23 cellular contexts compared by ENCODE assay signal in genomic region chr5:171641891-171642290, GRCh38.
DNase-seq lines count a peak whose midpoint lies in the region; FAIRE-seq and TF ChIP-seq lines count a peak whose summit lies in the region.
"Had no signal": no experiment of that assay in that cellular context is flagged by ENCODE, and none has a peak within 500 bp of the region (broad histone marks: within the 10 kb centered on the region; RNA-seq: fewer than 3 reads in every experiment).

No MANE protein-coding gene starts in this region.

- H3K36me3 Mint-ChIP-seq in astrocyte (ENCODE audit: low read depth, unreplicated experiment) (no peaks in the 10 kb centered on the region), chondrocyte (ENCODE audit: low read depth) (no peaks in the 10 kb centered on the region)
- H3K36me3 Mint-ChIP-seq in CD8-positive, alpha-beta memory T cell, result no peaks in the 10 kb centered on the region
- H3K36me3 Mint-ChIP-seq: CD14-positive monocyte; CD4-positive, alpha-beta memory T cell; CD4-positive, CD25-positive, alpha-beta regulatory T cell had no signal

- CTCF ChIA-PET in HEK293 (lab: Yijun Ruan, JAX) (interaction anchor here (0.7 kb wide), 2 partner anchors 300 to 1442 kb away, joined by 3 to 4 read pairs; no protein-coding TSS in a partner anchor), H1 (lab: Charles Lee; ENCODE audit: partially characterized antibody) (interaction anchor here (1.8 to 3.5 kb wide), 2 partner anchors 11 to 39 kb away, joined by 4 to 23 read pairs; no protein-coding TSS in a partner anchor)
- CTCF ChIA-PET in CD8-positive, alpha-beta memory T cell (lab: Charles Lee), result no interaction called here

- H3K18ac ChIP-seq in H1 (ENCODE audit: extremely low read depth, low read length), result no peak overlapping the region

- no peak overlapping the region for H3K56ac ChIP-seq in H1 (replicated peaks; ENCODE audit: insufficient read length, low read depth, low read length)

- H3K4me2 ChIP-seq in astrocyte (ENCODE audit: low read length), result no peak overlapping the region
- H3K4me2 ChIP-seq in H1 (ENCODE audit: insufficient read depth in 1 of 2, low read depth in 2 of 2, low read length in 2 of 2), result no peak overlapping the region
- H3K4me2 ChIP-seq: BLaER1 had no signal

- no peaks in the 10 kb centered on the region for H3K79me2 ChIP-seq in astrocyte (ENCODE audit: insufficient read depth, low read length)
- no peaks in the 10 kb centered on the region for H3K79me2 ChIP-seq in H1 (ENCODE audit: control insufficient read depth in 1 of 2, insufficient read depth in 2 of 2, low read length in 2 of 2)

- H3K4me1 Mint-ChIP-seq in astrocyte (ENCODE audit: low read depth, unreplicated experiment) (peaks cover 26% of the 10 kb centered on the region), chondrocyte (ENCODE audit: low read depth) (peaks cover 48% of the 10 kb centered on the region)
- no peaks in the 10 kb centered on the region for H3K4me1 Mint-ChIP-seq in CD8-positive, alpha-beta memory T cell
- H3K4me1 Mint-ChIP-seq: CD4-positive, alpha-beta memory T cell; CD4-positive, CD25-positive, alpha-beta regulatory T cell had no signal

- no peak overlapping the region for H4K5ac ChIP-seq in H1 (ENCODE audit: insufficient read length, low read depth, low read length)

- no peak overlapping the region for H3K14ac ChIP-seq in H1 (ENCODE audit: insufficient read length)

- no peaks in the 10 kb centered on the region for H3K9me3 ChIP-seq in HEK293 (ENCODE audit: control insufficient read depth, insufficient read depth, low read depth, low read length)
- no peaks in the 10 kb centered on the region for H3K9me3 ChIP-seq in astrocyte (ENCODE audit: insufficient read depth, low read depth, low read length)
- no peaks in the 10 kb centered on the region for H3K9me3 ChIP-seq in H1 (ENCODE audit: insufficient read depth in 2 of 2, low read depth in 1 of 2, low read length in 1 of 2)
- H3K9me3 ChIP-seq in CD8-positive, alpha-beta memory T cell (ENCODE audit: low read length), result no peaks in the 10 kb centered on the region
- H3K9me3 ChIP-seq: BE2C, BLaER1, Caco-2 had no signal

- H3K27me3 Mint-ChIP-seq in astrocyte (ENCODE audit: low read depth, unreplicated experiment) (peaks cover 27% of the 10 kb centered on the region), chondrocyte (ENCODE audit: low read depth) (no peaks in the 10 kb centered on the region)
- peaks cover 14 to 15% of the 10 kb centered on the region in 2 donors for H3K27me3 Mint-ChIP-seq in CD8-positive, alpha-beta memory T cell

- TF ChIP-seq RAD21 in H1 (IDR thresholded peaks at IDR 0.05 in 1 of 2, conservative IDR thresholded peaks at IDR 0.05 in 1 of 2; ENCODE audit: low read depth in 2 of 2, low read length in 2 of 2), result no peak

- H2AK5ac ChIP-seq in H1 (ENCODE audit: low read depth, low read length), result no peak overlapping the region

- H3K27ac ChIP-seq in HEK293 (ENCODE audit: extremely low read depth, low read depth, low read length) (no peak overlapping the region), astrocyte (ENCODE audit: low read depth, low read length) (no peak overlapping the region), H1 (ENCODE audit: low read depth, low read length) (no peak overlapping the region), caudate nucleus (ENCODE audit: low read depth, low read length) (no peak overlapping the region)
- H3K27ac ChIP-seq in CD8-positive, alpha-beta memory T cell (ENCODE audit: low read depth, low read length), result no peak overlapping the region
- H3K27ac ChIP-seq: BLaER1 had no signal

- H4K20me1 ChIP-seq in astrocyte (ENCODE audit: insufficient read depth, low read length) (no peaks in the 10 kb centered on the region), H1 (replicated peaks in 1 of 2; ENCODE audit: control insufficient read depth in 1 of 2, insufficient read depth in 2 of 2, low read length in 2 of 2) (no peaks in the 10 kb centered on the region)
- H4K20me1 ChIP-seq: BLaER1 had no signal

- H3K4ac ChIP-seq in H1 (replicated peaks; ENCODE audit: insufficient read length, low read depth, low read length), result no peak overlapping the region

- H2BK12ac ChIP-seq in H1 (ENCODE audit: low read depth, low read length), result no peak overlapping the region

- no peak overlapping the region for H2BK20ac ChIP-seq in H1 (ENCODE audit: low read length)

- no peak for TF ChIP-seq POLR2A in H1 (IDR thresholded peaks at IDR 0.05; ENCODE audit: control extremely low read depth in 1 of 2, low read depth in 2 of 2, low read length in 2 of 2)

- no peak overlapping the region for H3K23ac ChIP-seq in H1 (ENCODE audit: insufficient read length)

- no peak for TF ChIP-seq EP300 in H1 (IDR thresholded peaks at IDR 0.05; ENCODE audit: borderline replicate concordance in 1 of 2, low read depth in 2 of 2, low read length in 2 of 2)

- peaks cover 9% of the 10 kb centered on the region for H3K9me3 Mint-ChIP-seq in astrocyte (ENCODE audit: unreplicated experiment)
- no peaks in the 10 kb centered on the region for H3K9me3 Mint-ChIP-seq in CD8-positive, alpha-beta memory T cell
- H3K9me3 Mint-ChIP-seq in chondrocyte (ENCODE audit: low read depth), result no peaks in the 10 kb centered on the region
- H3K9me3 Mint-ChIP-seq: CD14-positive monocyte; CD4-positive, alpha-beta memory T cell had no signal

- H3K27me3 ChIP-seq in astrocyte (ENCODE audit: insufficient read depth, low read length) (no peaks in the 10 kb centered on the region), H1 (replicated peaks in 1 of 4; ENCODE audit: control insufficient read depth in 3 of 4, extremely low read depth in 1 of 4, insufficient read depth in 3 of 4, low read length in 3 of 4) (no peaks in the 10 kb centered on the region; a peak in 1 of 7 replicates)
- no peaks in the 10 kb centered on the region for H3K27me3 ChIP-seq in CD8-positive, alpha-beta memory T cell (ENCODE audit: insufficient read depth, low read length, poor library complexity, severe bottlenecking)
- H3K27me3 ChIP-seq: BLaER1 had no signal

- TF ChIP-seq CTCF in HEK293 (tag by site-specific recombination; IDR thresholded peaks at IDR 0.05) (no peak), astrocyte (IDR thresholded peaks at IDR 0.05; ENCODE audit: insufficient read depth, low read depth, low read length) (no peak), H1 (IDR thresholded peaks at IDR 0.05; ENCODE audit: control extremely low read depth in 1 of 3, insufficient read depth in 1 of 3, low read depth in 1 of 3, low read length in 3 of 3) (no peak), chondrocyte (IDR thresholded peaks at IDR 0.05) (no peak)

- no peak overlapping the region for H2BK5ac ChIP-seq in H1 (ENCODE audit: low read depth, low read length)

- H3K27ac Mint-ChIP-seq in astrocyte (ENCODE audit: unreplicated experiment), result peak overlapping the region; percentile 28
- no peak overlapping the region for H3K27ac Mint-ChIP-seq in CD8-positive, alpha-beta memory T cell
- H3K27ac Mint-ChIP-seq in chondrocyte (ENCODE audit: unreplicated experiment), result no peak overlapping the region
- H3K27ac Mint-ChIP-seq: CD14-positive monocyte; CD4-positive, alpha-beta memory T cell; CD4-positive, CD25-positive, alpha-beta regulatory T cell had no signal

- no peak overlapping the region for H4K8ac ChIP-seq in H1 (ENCODE audit: extremely low read depth, insufficient read depth, low read length)

- H3K79me1 ChIP-seq in H1 (ENCODE audit: low read depth, low read length), result no peaks in the 10 kb centered on the region

- H3K4me3 ChIP-seq in HEK293 (ENCODE audit: low read depth, low read length) (no peak overlapping the region), astrocyte (ENCODE audit: insufficient read depth, low read depth, low read length) (no peak overlapping the region), H1 (ENCODE audit: extremely low read depth in 1 of 4, insufficient read depth in 2 of 4, low read depth in 3 of 4, low read length in 4 of 4) (no peak overlapping the region)
- no peak overlapping the region for H3K4me3 ChIP-seq in CD8-positive, alpha-beta memory T cell (ENCODE audit: low read length)
- H3K4me3 ChIP-seq: BLaER1 had no signal

- no peak for DNase-seq in astrocyte (ENCODE audit: low read depth)
- DNase-seq in H1 (ENCODE audit: low read depth in 1 of 2, low spot score in 2 of 2), result no peak
- no peak for DNase-seq in CD8-positive, alpha-beta memory T cell
- no peak for DNase-seq in chondrocyte (ENCODE audit: low spot score)
- no peak for DNase-seq in caudate nucleus (lab: John Stamatoyannopoulos, UW)
- DNase-seq: 8988T; ACHN; BE2C; C1 segment of cervical spinal cord; Caco-2; Calu3; CD4-positive, alpha-beta memory T cell; CD4-positive, CD25-positive, alpha-beta regulatory T cell; DMS79 treated with DMSO at 0.1 percent for 48 hours; GF-D8 had no signal

- H3K4me3 Mint-ChIP-seq in astrocyte (ENCODE audit: unreplicated experiment) (no peak overlapping the region), chondrocyte (ENCODE audit: unreplicated experiment) (no peak overlapping the region)
- no peak overlapping the region for H3K4me3 Mint-ChIP-seq in CD8-positive, alpha-beta memory T cell
- H3K4me3 Mint-ChIP-seq: CD14-positive monocyte; CD4-positive, alpha-beta memory T cell; CD4-positive, CD25-positive, alpha-beta regulatory T cell had no signal

- H3K4me1 ChIP-seq in HEK293 (ENCODE audit: control insufficient read depth, insufficient read depth, low read length) (no peaks in the 10 kb centered on the region; the same call in 1 of the 2 replicates), astrocyte (ENCODE audit: insufficient read depth, low read length) (peaks cover 4% of the 10 kb centered on the region), H1 (replicated peaks in 1 of 4; ENCODE audit: control insufficient read depth in 3 of 4, insufficient read depth in 4 of 4, low read length in 3 of 4) (peaks cover 0 to 5% (median 2%) of the 10 kb centered on the region in 4 experiments; a peak in 4 of 7 replicates)
- H3K4me1 ChIP-seq in CD8-positive, alpha-beta memory T cell (ENCODE audit: insufficient read depth, low read length), result no peaks in the 10 kb centered on the region
- H3K4me1 ChIP-seq: BE2C, Caco-2 had no signal

- H4K91ac ChIP-seq in H1 (replicated peaks; ENCODE audit: insufficient read length, low read length), result no peak overlapping the region

- no peak overlapping the region for H2AFZ ChIP-seq in astrocyte (ENCODE audit: low read depth, low read length)
- H2AFZ ChIP-seq in H1 (ENCODE audit: low read length), result no peak overlapping the region

- FAIRE-seq in astrocyte (lab: Jason Lieb, UNC) (no peak), H1 (lab: Jason Lieb, UNC) (no peak)
- FAIRE-seq: A204.1, D721Med, G401.6, GM12891, GM19239 had no signal

- H2BK120ac ChIP-seq in H1 (replicated peaks; ENCODE audit: low read depth, low read length), result no peak overlapping the region

- POLR2A ChIA-PET in HEK293 (lab: Yijun Ruan, JAX), result no interaction called here
- POLR2A ChIA-PET in H1 (lab: Charles Lee; ENCODE audit: partially characterized antibody), result no interaction called here
- POLR2A ChIA-PET in CD8-positive, alpha-beta memory T cell (lab: Charles Lee), result no interaction called here

- H3K23me2 ChIP-seq in H1 (ENCODE audit: low read depth, low read length), result peaks cover 2% of the 10 kb centered on the region; the same call in 1 of the 2 replicates

- no peaks in the 10 kb centered on the region for H3K36me3 ChIP-seq in HEK293 (ENCODE audit: control insufficient read depth in 2 of 2, insufficient read depth in 1 of 2, low read length in 2 of 2)
- no peaks in the 10 kb centered on the region for H3K36me3 ChIP-seq in astrocyte (ENCODE audit: insufficient read depth, low read length)
- H3K36me3 ChIP-seq in H1 (ENCODE audit: control insufficient read depth in 2 of 4, insufficient read depth in 4 of 4, low read length in 3 of 4), result no peaks in the 10 kb centered on the region
- H3K36me3 ChIP-seq in CD8-positive, alpha-beta memory T cell (ENCODE audit: insufficient read depth, low read length), result no peaks in the 10 kb centered on the region
- H3K36me3 ChIP-seq: BE2C, BLaER1 had no signal

- H3K9ac ChIP-seq in astrocyte (ENCODE audit: low read length) (no peak overlapping the region), H1 (replicated peaks in 1 of 4; ENCODE audit: extremely low read depth in 1 of 4, low read depth in 3 of 4, low read length in 3 of 4) (no peak overlapping the region)
- H3K9ac ChIP-seq: BLaER1 had no signal

- H2BK15ac ChIP-seq in H1 (ENCODE audit: low read length), result no peak overlapping the region
